ENCODE assay signal across 1 cellular context in the genomic region with DNA sequence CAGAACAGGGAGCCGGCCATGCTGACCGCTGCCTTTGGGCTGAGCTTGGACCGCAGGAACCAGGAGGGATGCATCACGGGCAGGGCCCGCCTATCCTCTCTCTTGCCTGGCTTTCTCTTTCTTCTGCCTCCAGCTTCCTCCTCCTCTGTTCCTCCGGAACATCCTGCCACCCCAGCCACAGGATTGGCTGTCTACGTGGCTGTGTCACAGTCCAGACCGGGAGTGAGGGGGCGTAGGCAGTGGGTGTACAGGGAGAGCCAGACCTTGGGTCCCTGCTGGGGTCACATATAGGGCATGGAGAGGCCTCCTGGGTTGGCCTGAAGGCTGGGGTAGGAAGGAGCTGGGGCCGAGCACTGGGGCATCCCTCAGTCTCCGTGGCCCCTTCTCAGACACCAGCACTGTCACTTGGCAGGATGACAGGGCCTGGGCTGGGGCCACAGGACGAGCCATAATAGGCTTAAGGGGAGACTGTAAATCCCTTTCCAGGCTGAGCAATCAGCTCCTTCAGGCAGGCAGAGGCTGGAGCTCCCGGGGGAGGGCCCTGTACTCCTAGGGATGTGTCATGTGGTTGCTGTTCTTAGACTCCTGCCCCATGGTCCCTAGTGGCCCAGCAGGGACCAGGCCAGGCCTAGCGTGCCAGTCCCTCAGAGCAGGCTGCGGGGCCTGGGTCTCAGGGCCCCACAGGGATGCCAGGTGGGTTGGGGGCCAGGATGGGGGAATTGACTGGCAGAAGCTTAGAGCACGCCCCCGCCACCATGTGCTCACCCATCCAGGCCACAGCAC.
TF ChIP-seq lines count a peak whose summit lies in the region.

No MANE protein-coding gene starts in this region.

TF ChIP-seq in K562, 482 proteins besides CTCF, POLR2A, EP300 and RAD21 (continues in another document):
- TF ChIP-seq NCOR1 (IDR thresholded peaks at IDR 0.05), result no peak
- no peak for TF ChIP-seq HDAC6 (IDR thresholded peaks at IDR 0.05; ENCODE audit: low read depth, low read length)
- TF ChIP-seq MAFK (IDR thresholded peaks at IDR 0.05; ENCODE audit: low read length), result no peak
- 0 out of 2 replicates have a peak, but pooled peaks have one; percentile 19 for TF ChIP-seq ZBTB7A (IDR thresholded peaks at IDR 0.05; ENCODE audit: borderline replicate concordance, control insufficient read depth, low read depth, low read length)
- no peak for TF ChIP-seq TEAD2 (tag; IDR thresholded peaks at IDR 0.05)
- TF ChIP-seq MTA2 (IDR thresholded peaks at IDR 0.05; ENCODE audit: low read depth), result no peak
- TF ChIP-seq DPF2 (IDR thresholded peaks at IDR 0.05), result no peak
- no peak for TF ChIP-seq NFIX (CRISPR knock-in tag; IDR thresholded peaks at IDR 0.05; ENCODE audit: low read depth)
- no peak for TF ChIP-seq XRCC3 (IDR thresholded peaks at IDR 0.05)
- TF ChIP-seq, protein P1, sequence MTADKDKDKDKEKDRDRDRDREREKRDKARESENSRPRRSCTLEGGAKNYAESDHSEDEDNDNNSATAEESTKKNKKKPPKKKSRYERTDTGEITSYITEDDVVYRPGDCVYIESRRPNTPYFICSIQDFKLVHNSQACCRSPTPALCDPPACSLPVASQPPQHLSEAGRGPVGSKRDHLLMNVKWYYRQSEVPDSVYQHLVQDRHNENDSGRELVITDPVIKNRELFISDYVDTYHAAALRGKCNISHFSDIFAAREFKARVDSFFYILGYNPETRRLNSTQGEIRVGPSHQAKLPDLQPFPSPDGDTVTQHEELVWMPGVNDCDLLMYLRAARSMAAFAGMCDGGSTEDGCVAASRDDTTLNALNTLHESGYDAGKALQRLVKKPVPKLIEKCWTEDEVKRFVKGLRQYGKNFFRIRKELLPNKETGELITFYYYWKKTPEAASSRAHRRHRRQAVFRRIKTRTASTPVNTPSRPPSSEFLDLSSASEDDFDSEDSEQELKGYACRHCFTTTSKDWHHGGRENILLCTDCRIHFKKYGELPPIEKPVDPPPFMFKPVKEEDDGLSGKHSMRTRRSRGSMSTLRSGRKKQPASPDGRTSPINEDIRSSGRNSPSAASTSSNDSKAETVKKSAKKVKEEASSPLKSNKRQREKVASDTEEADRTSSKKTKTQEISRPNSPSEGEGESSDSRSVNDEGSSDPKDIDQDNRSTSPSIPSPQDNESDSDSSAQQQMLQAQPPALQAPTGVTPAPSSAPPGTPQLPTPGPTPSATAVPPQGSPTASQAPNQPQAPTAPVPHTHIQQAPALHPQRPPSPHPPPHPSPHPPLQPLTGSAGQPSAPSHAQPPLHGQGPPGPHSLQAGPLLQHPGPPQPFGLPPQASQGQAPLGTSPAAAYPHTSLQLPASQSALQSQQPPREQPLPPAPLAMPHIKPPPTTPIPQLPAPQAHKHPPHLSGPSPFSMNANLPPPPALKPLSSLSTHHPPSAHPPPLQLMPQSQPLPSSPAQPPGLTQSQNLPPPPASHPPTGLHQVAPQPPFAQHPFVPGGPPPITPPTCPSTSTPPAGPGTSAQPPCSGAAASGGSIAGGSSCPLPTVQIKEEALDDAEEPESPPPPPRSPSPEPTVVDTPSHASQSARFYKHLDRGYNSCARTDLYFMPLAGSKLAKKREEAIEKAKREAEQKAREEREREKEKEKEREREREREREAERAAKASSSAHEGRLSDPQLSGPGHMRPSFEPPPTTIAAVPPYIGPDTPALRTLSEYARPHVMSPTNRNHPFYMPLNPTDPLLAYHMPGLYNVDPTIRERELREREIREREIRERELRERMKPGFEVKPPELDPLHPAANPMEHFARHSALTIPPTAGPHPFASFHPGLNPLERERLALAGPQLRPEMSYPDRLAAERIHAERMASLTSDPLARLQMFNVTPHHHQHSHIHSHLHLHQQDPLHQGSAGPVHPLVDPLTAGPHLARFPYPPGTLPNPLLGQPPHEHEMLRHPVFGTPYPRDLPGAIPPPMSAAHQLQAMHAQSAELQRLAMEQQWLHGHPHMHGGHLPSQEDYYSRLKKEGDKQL (CRISPR knock-in tag; IDR thresholded peaks at IDR 0.05; ENCODE audit: borderline replicate concordance), result no peak
- no peak for TF ChIP-seq ELF2 (CRISPR knock-in tag; IDR thresholded peaks at IDR 0.05)
- TF ChIP-seq STAT5B (CRISPR knock-in tag; IDR thresholded peaks at IDR 0.05), result no peak
- TF ChIP-seq USF2 (CRISPR knock-in tag; IDR thresholded peaks at IDR 0.05), result 0 out of 2 replicates have a peak, but pooled peaks have one; percentile 11
- no peak for TF ChIP-seq ZNF57 (CRISPR knock-in tag; IDR thresholded peaks at IDR 0.05)
- no peak for TF ChIP-seq SNRNP70 (optimal IDR thresholded peaks at IDR 0.05; ENCODE audit: low read depth, low read length)
- TF ChIP-seq EGR1 (conservative IDR thresholded peaks at IDR 0.05), result peak; percentile 96
- no peak for TF ChIP-seq ZNF830 (CRISPR knock-in tag; IDR thresholded peaks at IDR 0.05)
- TF ChIP-seq MXI1 (IDR thresholded peaks at IDR 0.05; ENCODE audit: low read depth, low read length), result no peak
- TF ChIP-seq POLR2G (IDR thresholded peaks at IDR 0.05; ENCODE audit: low read depth, low read length), result 0 out of 2 replicates have a peak, but pooled peaks have one; percentile 17
- no peak for TF ChIP-seq ZNF3 (CRISPR knock-in tag; IDR thresholded peaks at IDR 0.05)
- TF ChIP-seq ZFP1 (CRISPR knock-in tag; IDR thresholded peaks at IDR 0.05), result no peak
- no peak for TF ChIP-seq SP2 (IDR thresholded peaks at IDR 0.05; ENCODE audit: extremely low read depth, low read depth, low read length, poor library complexity, severe bottlenecking)
- TF ChIP-seq MTA3 (IDR thresholded peaks at IDR 0.05; ENCODE audit: borderline replicate concordance), result no peak
- TF ChIP-seq ZNF696 (CRISPR knock-in tag; conservative IDR thresholded peaks at IDR 0.05), result no peak
- no peak for TF ChIP-seq SIN3A (IDR thresholded peaks at IDR 0.05; ENCODE audit: borderline replicate concordance in 2 of 2, control insufficient read depth in 1 of 2, low read depth in 2 of 2, low read length in 2 of 2)
- TF ChIP-seq ZKSCAN1 (IDR thresholded peaks at IDR 0.05; ENCODE audit: low read depth, low read length), result no peak
- no peak for TF ChIP-seq LEF1 (IDR thresholded peaks at IDR 0.05)
- TF ChIP-seq, protein P2, sequence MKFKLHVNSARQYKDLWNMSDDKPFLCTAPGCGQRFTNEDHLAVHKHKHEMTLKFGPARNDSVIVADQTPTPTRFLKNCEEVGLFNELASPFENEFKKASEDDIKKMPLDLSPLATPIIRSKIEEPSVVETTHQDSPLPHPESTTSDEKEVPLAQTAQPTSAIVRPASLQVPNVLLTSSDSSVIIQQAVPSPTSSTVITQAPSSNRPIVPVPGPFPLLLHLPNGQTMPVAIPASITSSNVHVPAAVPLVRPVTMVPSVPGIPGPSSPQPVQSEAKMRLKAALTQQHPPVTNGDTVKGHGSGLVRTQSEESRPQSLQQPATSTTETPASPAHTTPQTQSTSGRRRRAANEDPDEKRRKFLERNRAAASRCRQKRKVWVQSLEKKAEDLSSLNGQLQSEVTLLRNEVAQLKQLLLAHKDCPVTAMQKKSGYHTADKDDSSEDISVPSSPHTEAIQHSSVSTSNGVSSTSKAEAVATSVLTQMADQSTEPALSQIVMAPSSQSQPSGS (CRISPR knock-in tag; IDR thresholded peaks at IDR 0.05), result no peak
- TF ChIP-seq SMAD1 (IDR thresholded peaks at IDR 0.05; ENCODE audit: low read depth, low read length, partially characterized antibody), result no peak
- TF ChIP-seq NR1H2 (CRISPR knock-in tag; IDR thresholded peaks at IDR 0.05), result no peak
- TF ChIP-seq ZBTB8A (IDR thresholded peaks at IDR 0.05; ENCODE audit: partially characterized antibody), result no peak
- TF ChIP-seq, protein P3, sequence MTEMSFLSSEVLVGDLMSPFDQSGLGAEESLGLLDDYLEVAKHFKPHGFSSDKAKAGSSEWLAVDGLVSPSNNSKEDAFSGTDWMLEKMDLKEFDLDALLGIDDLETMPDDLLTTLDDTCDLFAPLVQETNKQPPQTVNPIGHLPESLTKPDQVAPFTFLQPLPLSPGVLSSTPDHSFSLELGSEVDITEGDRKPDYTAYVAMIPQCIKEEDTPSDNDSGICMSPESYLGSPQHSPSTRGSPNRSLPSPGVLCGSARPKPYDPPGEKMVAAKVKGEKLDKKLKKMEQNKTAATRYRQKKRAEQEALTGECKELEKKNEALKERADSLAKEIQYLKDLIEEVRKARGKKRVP (CRISPR knock-in tag; IDR thresholded peaks at IDR 0.05), result no peak
- TF ChIP-seq STAT5A (IDR thresholded peaks at IDR 0.05; ENCODE audit: borderline replicate concordance, low read length), result no peak
- no peak for TF ChIP-seq BRCA1 (IDR thresholded peaks at IDR 0.05)
- TF ChIP-seq BRCA1 (CRISPR knock-in tag; IDR thresholded peaks at IDR 0.05), result no peak
- TF ChIP-seq ZC3H8 (IDR thresholded peaks at IDR 0.05), result no peak
- no peak for TF ChIP-seq POLR2H (tag; IDR thresholded peaks at IDR 0.05; ENCODE audit: low read depth)
- TF ChIP-seq, protein P4, sequence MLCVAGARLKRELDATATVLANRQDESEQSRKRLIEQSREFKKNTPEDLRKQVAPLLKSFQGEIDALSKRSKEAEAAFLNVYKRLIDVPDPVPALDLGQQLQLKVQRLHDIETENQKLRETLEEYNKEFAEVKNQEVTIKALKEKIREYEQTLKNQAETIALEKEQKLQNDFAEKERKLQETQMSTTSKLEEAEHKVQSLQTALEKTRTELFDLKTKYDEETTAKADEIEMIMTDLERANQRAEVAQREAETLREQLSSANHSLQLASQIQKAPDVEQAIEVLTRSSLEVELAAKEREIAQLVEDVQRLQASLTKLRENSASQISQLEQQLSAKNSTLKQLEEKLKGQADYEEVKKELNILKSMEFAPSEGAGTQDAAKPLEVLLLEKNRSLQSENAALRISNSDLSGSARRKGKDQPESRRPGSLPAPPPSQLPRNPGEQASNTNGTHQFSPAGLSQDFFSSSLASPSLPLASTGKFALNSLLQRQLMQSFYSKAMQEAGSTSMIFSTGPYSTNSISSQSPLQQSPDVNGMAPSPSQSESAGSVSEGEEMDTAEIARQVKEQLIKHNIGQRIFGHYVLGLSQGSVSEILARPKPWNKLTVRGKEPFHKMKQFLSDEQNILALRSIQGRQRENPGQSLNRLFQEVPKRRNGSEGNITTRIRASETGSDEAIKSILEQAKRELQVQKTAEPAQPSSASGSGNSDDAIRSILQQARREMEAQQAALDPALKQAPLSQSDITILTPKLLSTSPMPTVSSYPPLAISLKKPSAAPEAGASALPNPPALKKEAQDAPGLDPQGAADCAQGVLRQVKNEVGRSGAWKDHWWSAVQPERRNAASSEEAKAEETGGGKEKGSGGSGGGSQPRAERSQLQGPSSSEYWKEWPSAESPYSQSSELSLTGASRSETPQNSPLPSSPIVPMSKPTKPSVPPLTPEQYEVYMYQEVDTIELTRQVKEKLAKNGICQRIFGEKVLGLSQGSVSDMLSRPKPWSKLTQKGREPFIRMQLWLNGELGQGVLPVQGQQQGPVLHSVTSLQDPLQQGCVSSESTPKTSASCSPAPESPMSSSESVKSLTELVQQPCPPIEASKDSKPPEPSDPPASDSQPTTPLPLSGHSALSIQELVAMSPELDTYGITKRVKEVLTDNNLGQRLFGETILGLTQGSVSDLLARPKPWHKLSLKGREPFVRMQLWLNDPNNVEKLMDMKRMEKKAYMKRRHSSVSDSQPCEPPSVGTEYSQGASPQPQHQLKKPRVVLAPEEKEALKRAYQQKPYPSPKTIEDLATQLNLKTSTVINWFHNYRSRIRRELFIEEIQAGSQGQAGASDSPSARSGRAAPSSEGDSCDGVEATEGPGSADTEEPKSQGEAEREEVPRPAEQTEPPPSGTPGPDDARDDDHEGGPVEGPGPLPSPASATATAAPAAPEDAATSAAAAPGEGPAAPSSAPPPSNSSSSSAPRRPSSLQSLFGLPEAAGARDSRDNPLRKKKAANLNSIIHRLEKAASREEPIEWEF (CRISPR knock-in tag; IDR thresholded peaks at IDR 0.05), result no peak
- no peak for TF ChIP-seq SRSF3 (IDR thresholded peaks at IDR 0.05; ENCODE audit: insufficient read depth, low read length)
- no peak for TF ChIP-seq ZNF778 (CRISPR knock-in tag; IDR thresholded peaks at IDR 0.05)
- no peak for TF ChIP-seq SMARCA5 (IDR thresholded peaks at IDR 0.05)
- peak in 1 of 2 experiments; percentile 5; a peak in 1 of 4 replicates for TF ChIP-seq KDM1A (IDR thresholded peaks at IDR 0.05)
- no peak for TF ChIP-seq ZNF384 (IDR thresholded peaks at IDR 0.05; ENCODE audit: low read depth, low read length)
- no peak for TF ChIP-seq KDM5B (IDR thresholded peaks at IDR 0.05; ENCODE audit: insufficient replicate concordance, low read depth, low read length)
- no peak for TF ChIP-seq TBL1XR1 (IDR thresholded peaks at IDR 0.05; ENCODE audit: low read length in 2 of 2)
- TF ChIP-seq, protein P5, sequence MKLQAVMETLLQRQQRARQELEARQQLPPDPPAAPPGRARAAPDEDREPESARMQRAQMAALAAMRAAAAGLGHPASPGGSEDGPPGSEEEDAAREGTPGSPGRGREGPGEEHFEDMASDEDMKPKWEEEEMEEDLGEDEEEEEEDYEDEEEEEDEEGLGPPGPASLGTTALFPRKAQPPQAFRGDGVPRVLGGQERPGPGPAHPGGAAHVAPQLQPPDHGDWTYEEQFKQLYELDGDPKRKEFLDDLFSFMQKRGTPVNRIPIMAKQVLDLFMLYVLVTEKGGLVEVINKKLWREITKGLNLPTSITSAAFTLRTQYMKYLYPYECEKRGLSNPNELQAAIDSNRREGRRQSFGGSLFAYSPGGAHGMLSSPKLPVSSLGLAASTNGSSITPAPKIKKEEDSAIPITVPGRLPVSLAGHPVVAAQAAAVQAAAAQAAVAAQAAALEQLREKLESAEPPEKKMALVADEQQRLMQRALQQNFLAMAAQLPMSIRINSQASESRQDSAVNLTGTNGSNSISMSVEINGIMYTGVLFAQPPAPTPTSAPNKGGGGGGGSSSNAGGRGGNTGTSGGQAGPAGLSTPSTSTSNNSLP (IDR thresholded peaks at IDR 0.05; ENCODE audit: borderline replicate concordance, low read depth, low read length), result no peak
- TF ChIP-seq E2F5 (CRISPR knock-in tag; IDR thresholded peaks at IDR 0.05), result no peak
